1 cellular context compared by ENCODE assay signal in the genomic region with DNA sequence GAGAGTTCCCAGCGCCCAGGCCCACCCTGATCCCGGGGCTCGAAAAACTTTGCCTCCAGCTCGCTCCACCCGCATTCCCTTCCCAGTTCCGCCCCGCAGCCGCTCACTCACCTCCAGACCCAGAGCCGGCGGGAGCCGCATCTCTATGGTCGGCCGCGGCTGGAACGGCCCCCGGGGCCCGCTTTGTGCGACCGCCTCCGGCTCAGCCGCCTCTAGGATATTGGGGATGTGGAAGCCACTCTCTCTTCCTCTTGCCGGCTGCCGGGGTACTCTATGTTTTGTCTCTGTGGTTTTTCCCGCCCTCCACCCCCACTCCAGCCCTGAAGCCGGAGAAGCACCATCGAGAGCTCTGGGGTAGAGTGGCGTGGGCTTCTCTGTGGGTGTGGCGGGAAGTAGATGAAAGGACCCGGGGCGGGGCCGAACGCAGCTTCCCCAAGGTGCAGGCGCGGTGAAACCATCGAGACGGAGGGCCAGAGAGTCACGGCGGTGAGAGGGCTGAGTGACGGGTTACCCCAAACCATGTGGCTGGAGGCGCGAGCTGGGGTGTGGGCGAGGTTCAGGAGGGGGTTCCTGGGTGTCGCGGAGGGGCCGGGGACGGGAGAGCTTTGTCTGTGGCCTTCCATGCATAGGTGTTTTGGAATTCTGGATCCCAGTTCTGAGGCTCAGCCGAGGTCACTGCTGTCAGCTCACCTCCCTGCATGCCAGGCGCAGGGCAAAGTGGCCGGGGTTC.
TF ChIP-seq lines count a peak whose summit lies in the region.

A gene with protein sequence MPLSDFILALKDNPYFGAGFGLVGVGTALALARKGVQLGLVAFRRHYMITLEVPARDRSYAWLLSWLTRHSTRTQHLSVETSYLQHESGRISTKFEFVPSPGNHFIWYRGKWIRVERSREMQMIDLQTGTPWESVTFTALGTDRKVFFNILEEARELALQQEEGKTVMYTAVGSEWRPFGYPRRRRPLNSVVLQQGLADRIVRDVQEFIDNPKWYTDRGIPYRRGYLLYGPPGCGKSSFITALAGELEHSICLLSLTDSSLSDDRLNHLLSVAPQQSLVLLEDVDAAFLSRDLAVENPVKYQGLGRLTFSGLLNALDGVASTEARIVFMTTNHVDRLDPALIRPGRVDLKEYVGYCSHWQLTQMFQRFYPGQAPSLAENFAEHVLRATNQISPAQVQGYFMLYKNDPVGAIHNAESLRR (plus strand): TSS at position 426 of the 730 bp plus-strand sequence. CDS start 1,305 bp downstream, outside the sequence.
A gene with protein sequence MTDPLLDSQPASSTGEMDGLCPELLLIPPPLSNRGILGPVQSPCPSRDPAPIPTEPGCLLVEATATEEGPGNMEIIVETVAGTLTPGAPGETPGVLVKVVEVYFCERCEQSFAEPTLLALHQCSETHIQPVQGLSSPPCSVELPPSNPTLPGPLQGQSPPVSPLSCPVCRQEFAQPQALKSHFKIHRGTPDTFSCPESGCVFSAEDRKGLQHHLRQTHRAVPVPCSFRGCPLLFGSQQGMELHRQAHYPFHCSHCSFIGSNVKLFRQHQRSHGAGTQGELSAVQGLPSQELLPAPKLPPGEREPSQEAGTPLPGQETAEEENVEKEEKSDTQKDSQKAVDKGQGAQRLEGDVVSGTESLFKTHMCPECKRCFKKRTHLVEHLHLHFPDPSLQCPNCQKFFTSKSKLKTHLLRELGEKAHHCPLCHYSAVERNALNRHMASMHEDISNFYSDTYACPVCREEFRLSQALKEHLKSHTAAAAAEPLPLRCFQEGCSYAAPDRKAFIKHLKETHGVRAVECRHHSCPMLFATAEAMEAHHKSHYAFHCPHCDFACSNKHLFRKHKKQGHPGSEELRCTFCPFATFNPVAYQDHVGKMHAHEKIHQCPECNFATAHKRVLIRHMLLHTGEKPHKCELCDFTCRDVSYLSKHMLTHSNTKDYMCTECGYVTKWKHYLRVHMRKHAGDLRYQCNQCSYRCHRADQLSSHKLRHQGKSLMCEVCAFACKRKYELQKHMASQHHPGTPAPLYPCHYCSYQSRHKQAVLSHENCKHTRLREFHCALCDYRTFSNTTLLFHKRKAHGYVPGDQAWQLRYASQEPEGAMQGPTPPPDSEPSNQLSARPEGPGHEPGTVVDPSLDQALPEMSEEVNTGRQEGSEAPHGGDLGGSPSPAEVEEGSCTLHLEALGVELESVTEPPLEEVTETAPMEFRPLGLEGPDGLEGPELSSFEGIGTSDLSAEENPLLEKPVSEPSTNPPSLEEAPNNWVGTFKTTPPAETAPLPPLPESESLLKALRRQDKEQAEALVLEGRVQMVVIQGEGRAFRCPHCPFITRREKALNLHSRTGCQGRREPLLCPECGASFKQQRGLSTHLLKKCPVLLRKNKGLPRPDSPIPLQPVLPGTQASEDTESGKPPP (N-terminal part only) (minus strand): TSS at position 366 of the 730 bp plus-strand sequence. CDS start 3,194 bp downstream, outside the sequence.

TF ChIP-seq in HepG2, 621 proteins besides CTCF, POLR2A, EP300 and RAD21 (continued from another document and continues in another):
- TF ChIP-seq DRAP1 (CRISPR knock-in tag; IDR thresholded peaks at IDR 0.05), result peak; percentile 86
- TF ChIP-seq GMEB1 (CRISPR knock-in tag; IDR thresholded peaks at IDR 0.05; ENCODE audit: borderline replicate concordance), result peak; percentile 81
- peak; percentile 66 for TF ChIP-seq ZNF44 (CRISPR knock-in tag; IDR thresholded peaks at IDR 0.05)
- TF ChIP-seq ETV5 (CRISPR knock-in tag; IDR thresholded peaks at IDR 0.05; ENCODE audit: borderline replicate concordance), result no peak
- TF ChIP-seq, protein P1, sequence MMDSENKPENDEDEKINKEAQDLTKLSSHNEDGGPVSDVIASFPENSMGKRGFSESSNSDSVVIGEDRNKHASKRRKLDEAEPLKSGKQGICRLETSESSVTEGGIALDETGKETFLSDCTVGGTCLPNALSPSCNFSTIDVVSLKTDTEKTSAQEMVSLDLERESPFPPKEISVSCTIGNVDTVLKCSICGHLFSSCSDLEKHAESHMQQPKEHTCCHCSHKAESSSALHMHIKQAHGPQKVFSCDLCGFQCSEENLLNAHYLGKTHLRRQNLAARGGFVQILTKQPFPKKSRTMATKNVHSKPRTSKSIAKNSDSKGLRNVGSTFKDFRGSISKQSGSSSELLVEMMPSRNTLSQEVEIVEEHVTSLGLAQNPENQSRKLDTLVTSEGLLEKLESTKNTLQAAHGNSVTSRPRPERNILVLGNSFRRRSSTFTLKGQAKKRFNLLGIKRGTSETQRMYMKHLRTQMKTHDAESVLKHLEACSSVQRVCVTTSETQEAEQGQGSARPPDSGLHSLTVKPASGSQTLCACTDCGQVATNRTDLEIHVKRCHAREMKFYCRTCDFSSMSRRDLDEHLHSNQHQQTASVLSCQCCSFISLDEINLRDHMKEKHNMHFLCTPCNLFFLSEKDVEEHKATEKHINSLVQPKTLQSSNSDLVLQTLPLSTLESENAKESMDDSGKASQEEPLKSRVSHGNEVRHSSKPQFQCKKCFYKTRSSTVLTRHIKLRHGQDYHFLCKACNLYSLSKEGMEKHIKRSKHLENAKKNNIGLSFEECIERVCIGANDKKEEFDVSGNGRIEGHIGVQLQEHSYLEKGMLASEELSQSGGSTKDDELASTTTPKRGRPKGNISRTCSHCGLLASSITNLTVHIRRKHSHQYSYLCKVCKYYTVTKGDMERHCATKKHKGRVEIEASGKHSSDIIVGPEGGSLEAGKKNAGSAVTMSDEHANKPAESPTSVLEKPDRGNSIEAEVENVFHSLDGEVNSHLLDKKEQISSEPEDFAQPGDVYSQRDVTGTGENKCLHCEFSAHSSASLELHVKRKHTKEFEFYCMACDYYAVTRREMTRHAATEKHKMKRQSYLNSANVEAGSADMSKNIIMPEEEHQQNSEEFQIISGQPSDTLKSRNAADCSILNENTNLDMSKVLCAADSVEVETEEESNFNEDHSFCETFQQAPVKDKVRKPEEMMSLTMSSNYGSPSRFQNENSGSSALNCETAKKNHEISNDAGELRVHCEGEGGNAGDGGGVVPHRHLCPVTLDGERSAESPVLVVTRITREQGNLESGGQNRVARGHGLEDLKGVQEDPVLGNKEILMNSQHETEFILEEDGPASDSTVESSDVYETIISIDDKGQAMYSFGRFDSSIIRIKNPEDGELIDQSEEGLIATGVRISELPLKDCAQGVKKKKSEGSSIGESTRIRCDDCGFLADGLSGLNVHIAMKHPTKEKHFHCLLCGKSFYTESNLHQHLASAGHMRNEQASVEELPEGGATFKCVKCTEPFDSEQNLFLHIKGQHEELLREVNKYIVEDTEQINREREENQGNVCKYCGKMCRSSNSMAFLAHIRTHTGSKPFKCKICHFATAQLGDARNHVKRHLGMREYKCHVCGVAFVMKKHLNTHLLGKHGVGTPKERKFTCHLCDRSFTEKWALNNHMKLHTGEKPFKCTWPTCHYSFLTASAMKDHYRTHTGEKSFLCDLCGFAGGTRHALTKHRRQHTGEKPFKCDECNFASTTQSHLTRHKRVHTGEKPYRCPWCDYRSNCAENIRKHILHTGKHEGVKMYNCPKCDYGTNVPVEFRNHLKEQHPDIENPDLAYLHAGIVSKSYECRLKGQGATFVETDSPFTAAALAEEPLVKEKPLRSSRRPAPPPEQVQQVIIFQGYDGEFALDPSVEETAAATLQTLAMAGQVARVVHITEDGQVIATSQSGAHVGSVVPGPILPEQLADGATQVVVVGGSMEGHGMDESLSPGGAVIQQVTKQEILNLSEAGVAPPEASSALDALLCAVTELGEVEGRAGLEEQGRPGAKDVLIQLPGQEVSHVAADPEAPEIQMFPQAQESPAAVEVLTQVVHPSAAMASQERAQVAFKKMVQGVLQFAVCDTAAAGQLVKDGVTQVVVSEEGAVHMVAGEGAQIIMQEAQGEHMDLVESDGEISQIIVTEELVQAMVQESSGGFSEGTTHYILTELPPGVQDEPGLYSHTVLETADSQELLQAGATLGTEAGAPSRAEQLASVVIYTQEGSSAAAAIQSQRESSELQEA (CRISPR knock-in tag; IDR thresholded peaks at IDR 0.05; ENCODE audit: not compliant biosample characterization), result peak; percentile 85
- peak; percentile 28; the same call in 1 of the 2 replicates for TF ChIP-seq RELA (CRISPR knock-in tag; IDR thresholded peaks at IDR 0.05)
- TF ChIP-seq, protein P2, sequence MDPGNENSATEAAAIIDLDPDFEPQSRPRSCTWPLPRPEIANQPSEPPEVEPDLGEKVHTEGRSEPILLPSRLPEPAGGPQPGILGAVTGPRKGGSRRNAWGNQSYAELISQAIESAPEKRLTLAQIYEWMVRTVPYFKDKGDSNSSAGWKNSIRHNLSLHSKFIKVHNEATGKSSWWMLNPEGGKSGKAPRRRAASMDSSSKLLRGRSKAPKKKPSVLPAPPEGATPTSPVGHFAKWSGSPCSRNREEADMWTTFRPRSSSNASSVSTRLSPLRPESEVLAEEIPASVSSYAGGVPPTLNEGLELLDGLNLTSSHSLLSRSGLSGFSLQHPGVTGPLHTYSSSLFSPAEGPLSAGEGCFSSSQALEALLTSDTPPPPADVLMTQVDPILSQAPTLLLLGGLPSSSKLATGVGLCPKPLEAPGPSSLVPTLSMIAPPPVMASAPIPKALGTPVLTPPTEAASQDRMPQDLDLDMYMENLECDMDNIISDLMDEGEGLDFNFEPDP (CRISPR knock-in tag; conservative IDR thresholded peaks at IDR 0.05), result no peak
- TF ChIP-seq FOSL1 (CRISPR knock-in tag; IDR thresholded peaks at IDR 0.05; ENCODE audit: borderline replicate concordance), result no peak
- TF ChIP-seq HNRNPH1 (optimal IDR thresholded peaks at IDR 0.05; ENCODE audit: low read depth, low read length), result peak; percentile 45
- no peak for TF ChIP-seq DNMT1 (CRISPR knock-in tag; IDR thresholded peaks at IDR 0.05)
- no peak for TF ChIP-seq GLMP (CRISPR knock-in tag; IDR thresholded peaks at IDR 0.05; ENCODE audit: borderline replicate concordance)
- TF ChIP-seq HMGXB3 (CRISPR knock-in tag; IDR thresholded peaks at IDR 0.05; ENCODE audit: borderline replicate concordance), result peak; percentile 29; the same call in 1 of the 2 replicates
- TF ChIP-seq U2AF1 (optimal IDR thresholded peaks at IDR 0.05; ENCODE audit: low read depth, low read length), result peak; percentile 77
- TF ChIP-seq, protein P3, sequence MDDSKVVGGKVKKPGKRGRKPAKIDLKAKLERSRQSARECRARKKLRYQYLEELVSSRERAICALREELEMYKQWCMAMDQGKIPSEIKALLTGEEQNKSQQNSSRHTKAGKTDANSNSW (CRISPR knock-in tag; IDR thresholded peaks at IDR 0.05; ENCODE audit: borderline replicate concordance), result no peak
- TF ChIP-seq MIER2 (CRISPR knock-in tag; IDR thresholded peaks at IDR 0.05), result no peak
- TF ChIP-seq UBTF (CRISPR knock-in tag; IDR thresholded peaks at IDR 0.05), result peak; percentile 78
